8 cellular contexts compared by ENCODE assay signal in genomic region chr11:103326070-103326794, GRCh38.
DNase-seq lines count a peak whose midpoint lies in the region; ATAC-seq, FAIRE-seq and TF ChIP-seq lines count a peak whose summit lies in the region.

No MANE protein-coding gene starts in this region.

- DNase-seq in AG08395 (ENCODE audit: low spot score) (peak; percentile 88), GM06990 (ENCODE audit: extremely low read depth, insufficient read length) (no peak), H7 (peak; percentile 62), OCI-M1 (lab: John Stamatoyannopoulos, UW) (peak; percentile 76), bronchial epithelial cell (ENCODE audit: low read depth) (peak; percentile 73), kidney glomerular epithelial cell (lab: John Stamatoyannopoulos, UW) (peak; percentile 74), upper lobe of left lung (peak in 1 of 2 donors; percentile 36)

- peak; percentile 73 for TF ChIP-seq RAD21 in Ishikawa (IDR thresholded peaks at IDR 0.05; ENCODE audit: low read depth)

- peaks cover 0 to 8% (median 3%) of the 10 kb centered on the region in 4 donors for H3K4me1 ChIP-seq in upper lobe of left lung

- H3K9me3 ChIP-seq in upper lobe of left lung: no peaks in the 10 kb centered on the region

- no peak overlapping the region for H3K27ac ChIP-seq in upper lobe of left lung

- TF ChIP-seq POLR2A in upper lobe of left lung (IDR thresholded peaks at IDR 0.05): no peak

- H3K27me3 ChIP-seq in GM06990 (replicated peaks; ENCODE audit: control insufficient read depth, insufficient read depth, low read length): no peaks in the 10 kb centered on the region
- no peaks in the 10 kb centered on the region for H3K27me3 ChIP-seq in H7 (ENCODE audit: control insufficient read depth, insufficient read depth, low read length)
- no peaks in the 10 kb centered on the region for H3K27me3 ChIP-seq in bronchial epithelial cell (ENCODE audit: control insufficient read depth, insufficient read depth, low read length)
- H3K27me3 ChIP-seq in upper lobe of left lung: no peaks in the 10 kb centered on the region

- WGBS in upper lobe of left lung, 2 donors: 64 to 71% methylated on average over 17 to 24 of the region's 25 CpGs

- ATAC-seq in upper lobe of left lung (ENCODE audit: low FRiP score in 2 of 2): peak; percentile 83 to 89

- TF ChIP-seq CTCF in GM06990 (IDR thresholded peaks at IDR 0.05; ENCODE audit: insufficient read depth, low read length, poor library complexity, severe bottlenecking): peak; percentile 78
- peak; percentile 81 for TF ChIP-seq CTCF in bronchial epithelial cell (IDR thresholded peaks at IDR 0.05; ENCODE audit: insufficient read depth, low read length, severe bottlenecking)
- peak; percentile 21 to 45 (median 41) for TF ChIP-seq CTCF in upper lobe of left lung (IDR thresholded peaks at IDR 0.05)

- no peaks in the 10 kb centered on the region for H3K36me3 ChIP-seq in GM06990 (ENCODE audit: control insufficient read depth, insufficient read depth, low read length)
- no peaks in the 10 kb centered on the region for H3K36me3 ChIP-seq in H7 (replicated peaks; ENCODE audit: control insufficient read depth, insufficient read depth, low read length)
- no peaks in the 10 kb centered on the region for H3K36me3 ChIP-seq in bronchial epithelial cell (ENCODE audit: control insufficient read depth, insufficient read depth, low read length)
- H3K36me3 ChIP-seq in upper lobe of left lung: no peaks in the 10 kb centered on the region

- H3K4me3 ChIP-seq in GM06990 (replicated peaks; ENCODE audit: low read depth, low read length) (no peak overlapping the region), H7 (ENCODE audit: insufficient read depth, low read depth, low read length) (no peak overlapping the region), bronchial epithelial cell (ENCODE audit: low read depth, low read length) (no peak overlapping the region), upper lobe of left lung (peak overlapping the region in 1 of 4 donors; percentile 12)

- FAIRE-seq in bronchial epithelial cell (lab: Jason Lieb, UNC): no peak

- no peak for TF ChIP-seq EP300 in Ishikawa (IDR thresholded peaks at IDR 0.05; ENCODE audit: borderline replicate concordance)
- no peak for TF ChIP-seq EP300 in upper lobe of left lung (IDR thresholded peaks at IDR 0.05)

TF ChIP-seq in Ishikawa, 13 proteins besides CTCF, POLR2A, EP300 and RAD21:
- no peak for TF ChIP-seq TCF12 (IDR thresholded peaks at IDR 0.05; ENCODE audit: low read depth)
- TF ChIP-seq CEBPB (IDR thresholded peaks at IDR 0.05): no peak
- no peak for TF ChIP-seq TEAD4 (IDR thresholded peaks at IDR 0.05)
- no peak for TF ChIP-seq YY1 (IDR thresholded peaks at IDR 0.05; ENCODE audit: low read depth)
- TF ChIP-seq NFIC (IDR thresholded peaks at IDR 0.05): no peak
- no peak for TF ChIP-seq TAF1 (IDR thresholded peaks at IDR 0.05; ENCODE audit: low read depth)
- no peak for TF ChIP-seq REST (IDR thresholded peaks at IDR 0.05; ENCODE audit: low read depth)
- TF ChIP-seq USF1 (IDR thresholded peaks at IDR 0.05): no peak
- no peak for TF ChIP-seq FOXM1 (IDR thresholded peaks at IDR 0.05; ENCODE audit: borderline replicate concordance, low read depth)
- no peak for TF ChIP-seq CREB1 (IDR thresholded peaks at IDR 0.05; ENCODE audit: low read depth)
- TF ChIP-seq EGR1 (IDR thresholded peaks at IDR 0.05): no peak
- TF ChIP-seq MAX (IDR thresholded peaks at IDR 0.05): no peak
- no peak for TF ChIP-seq ZBTB7A (IDR thresholded peaks at IDR 0.05; ENCODE audit: low read depth)
TF ChIP-seq in Ishikawa: peak in this region for 0.
